ENCODE assay signal across 13 cellular contexts in genomic region chr14:50786821-50787464, GRCh38. TPM values are rescaled to one million over a fixed set of nuclear protein-coding genes. Genes with fewer than 3 reads are reported as not detected.
DNase-seq lines count a peak whose midpoint lies in the region; ATAC-seq and TF ChIP-seq lines count a peak whose summit lies in the region.
"Had no signal": no experiment of that assay in that cellular context is flagged by ENCODE, and none has a peak within 500 bp of the region (broad histone marks: within the 10 kb centered on the region; RNA-seq: fewer than 3 reads in every experiment).

No MANE protein-coding gene starts in this region.

- H3K27me3 Mint-ChIP-seq in CD8-positive, alpha-beta memory T cell = no peaks in the 10 kb centered on the region
- H3K27me3 Mint-ChIP-seq in activated CD8-positive, alpha-beta T cell treated with anti-CD3 and anti-CD28 coated beads, Interleukin-2, amount 10 ng/mL, durations not matched to agents 7 days and 5 days (ENCODE audit: low read depth) = no peaks in the 10 kb centered on the region
- H3K27me3 Mint-ChIP-seq in naive thymus-derived CD4-positive, alpha-beta T cell = no peaks in the 10 kb centered on the region

- H3K4me3 Mint-ChIP-seq in CD8-positive, alpha-beta memory T cell = peak overlapping the region; percentile 6 to 79 (median 70)
- no peak overlapping the region for H3K4me3 Mint-ChIP-seq in activated CD8-positive, alpha-beta T cell treated with anti-CD3 and anti-CD28 coated beads, Interleukin-2, amount 10 ng/mL, durations not matched to agents 7 days and 5 days
- H3K4me3 Mint-ChIP-seq in naive thymus-derived CD4-positive, alpha-beta T cell = peak overlapping the region in 8 of 10 donors; percentile 8 to 75 (median 46)

- no peak for TF ChIP-seq EP300 in sigmoid colon (IDR thresholded peaks at IDR 0.05)

- no peak for DNase-seq in CD8-positive, alpha-beta memory T cell
- peak; percentile 45 for DNase-seq in GM13977 (ENCODE audit: low spot score)
- DNase-seq in activated CD8-positive, alpha-beta T cell treated with anti-CD3 and anti-CD28 coated beads, Interleukin-2, amount 10 ng/mL, durations not matched to agents 7 days and 5 days = no peak
- DNase-seq in naive thymus-derived CD4-positive, alpha-beta T cell = no peak
- DNase-seq in osteoblast (ENCODE audit: insufficient read length, low spot score, missing footprints) = no peak
- DNase-seq in sigmoid colon = no peak
- DNase-seq: body of pancreas, Caco-2, GOT3, NCI-H187, OCI-M1, transverse colon had no signal

- H3K79me2 ChIP-seq in osteoblast (ENCODE audit: insufficient read depth, low read length) = no peaks in the 10 kb centered on the region

- no peak for TF ChIP-seq POLR2A in sigmoid colon (IDR thresholded peaks at IDR 0.05)

- no peak overlapping the region for H3K4me3 ChIP-seq in CD8-positive, alpha-beta memory T cell (ENCODE audit: low read length)
- H3K4me3 ChIP-seq in naive thymus-derived CD4-positive, alpha-beta T cell (ENCODE audit: low read length) = no peak overlapping the region
- no peak overlapping the region for H3K4me3 ChIP-seq in osteoblast (ENCODE audit: insufficient read depth, low read length)
- H3K4me3 ChIP-seq in sigmoid colon = no peak overlapping the region
- H3K4me3 ChIP-seq: body of pancreas, transverse colon had no signal

- POLR2A ChIA-PET in CD8-positive, alpha-beta memory T cell (lab: Charles Lee) = interaction anchor here (1.5 to 1.9 kb wide), 3 partner anchors 11 to 73 kb away, joined by 4 to 5 read pairs (median 5); partner anchors contain the start of gene NIN
- POLR2A ChIA-PET in activated CD8-positive, alpha-beta T cell treated with anti-CD3 and anti-CD28 coated beads, Interleukin-2, amount 10 ng/mL, durations not matched to agents 7 days and 5 days (lab: Charles Lee) = interaction anchor here (0.6 to 3.7 kb wide), 5 partner anchors 24 to 73 kb away, joined by 3 to 14 read pairs (median 3); partner anchors contain the start of gene NIN
- POLR2A ChIA-PET in naive thymus-derived CD4-positive, alpha-beta T cell (lab: Charles Lee) = interaction anchor here (0.6 to 5.3 kb wide), 12 partner anchors 9 to 1019 kb away, joined by 3 to 47 read pairs (median 5); partner anchors contain the start of genes KLHDC2, NIN and TRIM9

- TF ChIP-seq CTCF in GM13977 (IDR thresholded peaks at IDR 0.05; ENCODE audit: extremely low read depth, insufficient read depth, missing control alignments) (no peak), osteoblast (IDR thresholded peaks at IDR 0.05; ENCODE audit: extremely low read depth, low read depth, low read length) (no peak), sigmoid colon (IDR thresholded peaks at IDR 0.05) (no peak)

- H3K4me2 ChIP-seq in osteoblast (ENCODE audit: insufficient read depth, low read length) = no peak overlapping the region

- no peak overlapping the region for H2AFZ ChIP-seq in osteoblast (ENCODE audit: low read length)

- H3K4me1 Mint-ChIP-seq in CD8-positive, alpha-beta memory T cell = peaks cover 90 to 100% (median 93%) of the 10 kb centered on the region in 3 donors
- H3K4me1 Mint-ChIP-seq in activated CD8-positive, alpha-beta T cell treated with anti-CD3 and anti-CD28 coated beads, Interleukin-2, amount 10 ng/mL, durations not matched to agents 7 days and 5 days (ENCODE audit: low read depth) = peaks cover 74% of the 10 kb centered on the region
- peaks cover 52 to 100% (median 88%) of the 10 kb centered on the region in 7 donors for H3K4me1 Mint-ChIP-seq in naive thymus-derived CD4-positive, alpha-beta T cell

- H3K27ac ChIP-seq in CD8-positive, alpha-beta memory T cell (ENCODE audit: low read depth, low read length) = no peak overlapping the region
- H3K27ac ChIP-seq in naive thymus-derived CD4-positive, alpha-beta T cell (ENCODE audit: low read depth, low read length) = peak overlapping the region; percentile 63
- H3K27ac ChIP-seq in osteoblast (ENCODE audit: low read depth, low read length) (no peak overlapping the region), sigmoid colon (no peak overlapping the region)
- H3K27ac ChIP-seq: body of pancreas, transverse colon had no signal

- H3K4me1 ChIP-seq in CD8-positive, alpha-beta memory T cell (ENCODE audit: insufficient read depth, low read length) = peaks cover 80% of the 10 kb centered on the region
- H3K4me1 ChIP-seq in naive thymus-derived CD4-positive, alpha-beta T cell (ENCODE audit: control insufficient read depth in 2 of 2, insufficient read depth in 2 of 2, low read length in 2 of 2) = peaks cover 69 to 77% of the 10 kb centered on the region in 2 donors
- H3K4me1 ChIP-seq in osteoblast (ENCODE audit: insufficient read depth, low read length) = peaks cover 5% of the 10 kb centered on the region
- H3K4me1 ChIP-seq in sigmoid colon = peaks cover 0 to 5% (median 0%) of the 10 kb centered on the region in 4 donors
- H3K4me1 ChIP-seq: body of pancreas, Caco-2, transverse colon had no signal

- CTCF ChIA-PET in CD8-positive, alpha-beta memory T cell (lab: Charles Lee) = interaction anchor here (2.9 to 12.2 kb wide), 5 partner anchors 10 to 71 kb away, joined by 10 to 122 read pairs (median 34); partner anchors contain the start of gene NIN
- CTCF ChIA-PET in activated CD8-positive, alpha-beta T cell treated with anti-CD3 and anti-CD28 coated beads, Interleukin-2, amount 10 ng/mL, durations not matched to agents 7 days and 5 days (lab: Charles Lee) = interaction anchor here (0.6 to 15.7 kb wide), 8 partner anchors 10 to 351 kb away, joined by 3 to 158 read pairs (median 4); no protein-coding TSS in a partner anchor
- CTCF ChIA-PET in naive thymus-derived CD4-positive, alpha-beta T cell (lab: Charles Lee) = interaction anchor here (1.7 to 10.8 kb wide), 4 partner anchors 11 to 72 kb away, joined by 6 to 85 read pairs (median 20); no protein-coding TSS in a partner anchor

- peaks cover 2% of the 10 kb centered on the region for H4K20me1 ChIP-seq in osteoblast (ENCODE audit: insufficient read depth, low read length)

- no peaks in the 10 kb centered on the region for H3K9me3 ChIP-seq in CD8-positive, alpha-beta memory T cell (ENCODE audit: low read length)
- H3K9me3 ChIP-seq in naive thymus-derived CD4-positive, alpha-beta T cell (ENCODE audit: control insufficient read depth in 2 of 3, low read length in 3 of 3) = no peaks in the 10 kb centered on the region
- H3K9me3 ChIP-seq in osteoblast (ENCODE audit: low read depth, low read length) = no peaks in the 10 kb centered on the region
- no peaks in the 10 kb centered on the region for H3K9me3 ChIP-seq in sigmoid colon
- H3K9me3 ChIP-seq: body of pancreas, Caco-2, transverse colon had no signal

- intact Hi-C loops in naive thymus-derived CD4-positive, alpha-beta T cell (cut with micrococcal nuclease) = loop anchor here (2.0 to 5.0 kb wide), 4 partner anchors 16 to 120 kb away; partner anchors contain the start of gene SAV1 (in 1 of the 2)
- intact Hi-C loops in sigmoid colon (cut with DNase I) = no loop called here

- ATAC-seq in activated CD8-positive, alpha-beta T cell treated with anti-CD3 and anti-CD28 coated beads, Interleukin-2, amount 10 ng/mL, durations not matched to agents 7 days and 5 days = no peak
- ATAC-seq in naive thymus-derived CD4-positive, alpha-beta T cell = no peak
- no peak for ATAC-seq in GM18858 (IDR thresholded peaks at IDR 0.05; ENCODE audit: unreplicated experiment)
- ATAC-seq: body of pancreas had no signal

- no peaks in the 10 kb centered on the region for H3K36me3 ChIP-seq in CD8-positive, alpha-beta memory T cell (ENCODE audit: insufficient read depth, low read length)
- H3K36me3 ChIP-seq in naive thymus-derived CD4-positive, alpha-beta T cell (ENCODE audit: control insufficient read depth in 2 of 3, insufficient read depth in 3 of 3, low read length in 3 of 3) = peaks cover 0 to 5% (median 3%) of the 10 kb centered on the region in 3 experiments
- peaks cover 17% of the 10 kb centered on the region for H3K36me3 ChIP-seq in osteoblast (ENCODE audit: insufficient read depth, low read length)
- H3K36me3 ChIP-seq in sigmoid colon = peaks cover 0 to 17% (median 2%) of the 10 kb centered on the region in 4 donors

- in situ Hi-C loops in GM13977 (cut with MboI; ENCODE audit: low pct_unique_long_range_greater_than_20kb, low sequenced_read_pairs, unreplicated experiment) = loop anchor here (10.0 kb wide), 1 partner anchor 68 kb away; no protein-coding TSS in a partner anchor

- H3K27me3 ChIP-seq in CD8-positive, alpha-beta memory T cell (ENCODE audit: insufficient read depth, low read length, poor library complexity, severe bottlenecking) = no peaks in the 10 kb centered on the region
- H3K27me3 ChIP-seq in naive thymus-derived CD4-positive, alpha-beta T cell (ENCODE audit: control insufficient read depth in 2 of 2, insufficient read depth in 2 of 2, low read length in 2 of 2) = no peaks in the 10 kb centered on the region
- H3K27me3 ChIP-seq in osteoblast (ENCODE audit: insufficient read depth, low read length) = no peaks in the 10 kb centered on the region
- no peaks in the 10 kb centered on the region for H3K27me3 ChIP-seq in sigmoid colon
- H3K27me3 ChIP-seq: body of pancreas, transverse colon had no signal

- 52 to 71% methylated on average over 3 of the region's 3 CpGs for WGBS in sigmoid colon, 2 donors

- peak overlapping the region; percentile 7 to 98 (median 90) for H3K27ac Mint-ChIP-seq in CD8-positive, alpha-beta memory T cell
- H3K27ac Mint-ChIP-seq in activated CD8-positive, alpha-beta T cell treated with anti-CD3 and anti-CD28 coated beads, Interleukin-2, amount 10 ng/mL, durations not matched to agents 7 days and 5 days = peak overlapping the region; percentile 24
- peak overlapping the region; percentile 62 to 98 (median 93) for H3K27ac Mint-ChIP-seq in naive thymus-derived CD4-positive, alpha-beta T cell

- H3K9me3 Mint-ChIP-seq in CD8-positive, alpha-beta memory T cell = no peaks in the 10 kb centered on the region
- H3K9me3 Mint-ChIP-seq in activated CD8-positive, alpha-beta T cell treated with anti-CD3 and anti-CD28 coated beads, Interleukin-2, amount 10 ng/mL, durations not matched to agents 7 days and 5 days (ENCODE audit: insufficient read depth) = no peaks in the 10 kb centered on the region
- H3K9me3 Mint-ChIP-seq in naive thymus-derived CD4-positive, alpha-beta T cell = no peaks in the 10 kb centered on the region

- H3K36me3 Mint-ChIP-seq in CD8-positive, alpha-beta memory T cell = peaks cover 0 to 25% (median 16%) of the 10 kb centered on the region in 3 donors
- peaks cover 49% of the 10 kb centered on the region for H3K36me3 Mint-ChIP-seq in activated CD8-positive, alpha-beta T cell treated with anti-CD3 and anti-CD28 coated beads, Interleukin-2, amount 10 ng/mL, durations not matched to agents 7 days and 5 days (ENCODE audit: low read depth)
- peaks cover 3 to 36% (median 22%) of the 10 kb centered on the region in 5 donors for H3K36me3 Mint-ChIP-seq in naive thymus-derived CD4-positive, alpha-beta T cell

RNA-seq across cellular contexts. Expression of gene NIN, which starts 44.0 kb away (rescaled TPM):
- total RNA-seq in CD8-positive, alpha-beta memory T cell = 10 to 100 TPM; 73.8 to 77.8 TPM
- 64.3 TPM for polyA plus RNA-seq in CD8-positive, alpha-beta memory T cell
- total RNA-seq in activated CD8-positive, alpha-beta T cell treated with anti-CD3 and anti-CD28 coated beads, Interleukin-2, amount 10 ng/mL, durations not matched to agents 7 days and 5 days = 100 to 1,000 TPM; 104 TPM
- 100 to 1,000 TPM in 4 of 5 experiments, 10 to 100 TPM in 1; 84.5 to 149 (median 128) TPM for total RNA-seq in naive thymus-derived CD4-positive, alpha-beta T cell
- 10 to 100 TPM; 51.1 to 80.8 TPM for polyA plus RNA-seq in naive thymus-derived CD4-positive, alpha-beta T cell
- total RNA-seq in osteoblast = 40.2 and 42.4 TPM in 2 replicates
- 10 to 100 TPM; 20.7 to 38.2 (median 26.9) TPM for total RNA-seq in sigmoid colon
- 10 to 100 TPM in 1 of 3 donors, 1 to 10 TPM in 2; 3.6 to 14.8 (median 5.1) TPM for polyA plus RNA-seq in sigmoid colon

Comparison
In these comparisons a context has a peak if more than half of its experiments do, and no peak if none do; other contexts are left out.
1. H3K27ac Mint-ChIP-seq: peak in every context shown above with its lines; median percentile 93 in naive thymus-derived CD4-positive, alpha-beta T cell; 90 in CD8-positive, alpha-beta memory T cell; 24 in activated CD8-positive, alpha-beta T cell treated with anti-CD3 and anti-CD28 coated beads, Interleukin-2, amount 10 ng/mL, durations not matched to agents 7 days and 5 days.